ENCODE assay signal across 2 cellular contexts in genomic region chr1:221937155-221937953, GRCh38.
TF ChIP-seq lines count a peak whose summit lies in the region.

No MANE protein-coding gene starts in this region.

TF ChIP-seq in liver, 16 proteins besides CTCF, POLR2A, EP300 and RAD21:
- TF ChIP-seq FOXA1 (IDR thresholded peaks at IDR 0.05) (peak; percentile 17), HNF4A (conservative IDR thresholded peaks at IDR 0.05) (peak in 1 of 2 donors; percentile 52), RXRA (IDR thresholded peaks at IDR 0.05) (peak in 1 of 2 donors; percentile 73), MAX (IDR thresholded peaks at IDR 0.05) (peak; percentile 44), FOXA2 (IDR thresholded peaks at IDR 0.05) (peak; percentile 18), JUND (IDR thresholded peaks at IDR 0.05) (peak in 1 of 2 donors; percentile 36), HNF4G (IDR thresholded peaks at IDR 0.05) (no peak)
- TF ChIP-seq, protein P1, sequence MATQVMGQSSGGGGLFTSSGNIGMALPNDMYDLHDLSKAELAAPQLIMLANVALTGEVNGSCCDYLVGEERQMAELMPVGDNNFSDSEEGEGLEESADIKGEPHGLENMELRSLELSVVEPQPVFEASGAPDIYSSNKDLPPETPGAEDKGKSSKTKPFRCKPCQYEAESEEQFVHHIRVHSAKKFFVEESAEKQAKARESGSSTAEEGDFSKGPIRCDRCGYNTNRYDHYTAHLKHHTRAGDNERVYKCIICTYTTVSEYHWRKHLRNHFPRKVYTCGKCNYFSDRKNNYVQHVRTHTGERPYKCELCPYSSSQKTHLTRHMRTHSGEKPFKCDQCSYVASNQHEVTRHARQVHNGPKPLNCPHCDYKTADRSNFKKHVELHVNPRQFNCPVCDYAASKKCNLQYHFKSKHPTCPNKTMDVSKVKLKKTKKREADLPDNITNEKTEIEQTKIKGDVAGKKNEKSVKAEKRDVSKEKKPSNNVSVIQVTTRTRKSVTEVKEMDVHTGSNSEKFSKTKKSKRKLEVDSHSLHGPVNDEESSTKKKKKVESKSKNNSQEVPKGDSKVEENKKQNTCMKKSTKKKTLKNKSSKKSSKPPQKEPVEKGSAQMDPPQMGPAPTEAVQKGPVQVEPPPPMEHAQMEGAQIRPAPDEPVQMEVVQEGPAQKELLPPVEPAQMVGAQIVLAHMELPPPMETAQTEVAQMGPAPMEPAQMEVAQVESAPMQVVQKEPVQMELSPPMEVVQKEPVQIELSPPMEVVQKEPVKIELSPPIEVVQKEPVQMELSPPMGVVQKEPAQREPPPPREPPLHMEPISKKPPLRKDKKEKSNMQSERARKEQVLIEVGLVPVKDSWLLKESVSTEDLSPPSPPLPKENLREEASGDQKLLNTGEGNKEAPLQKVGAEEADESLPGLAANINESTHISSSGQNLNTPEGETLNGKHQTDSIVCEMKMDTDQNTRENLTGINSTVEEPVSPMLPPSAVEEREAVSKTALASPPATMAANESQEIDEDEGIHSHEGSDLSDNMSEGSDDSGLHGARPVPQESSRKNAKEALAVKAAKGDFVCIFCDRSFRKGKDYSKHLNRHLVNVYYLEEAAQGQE (IDR thresholded peaks at IDR 0.05): peak; percentile 50
- TF ChIP-seq, protein P2, sequence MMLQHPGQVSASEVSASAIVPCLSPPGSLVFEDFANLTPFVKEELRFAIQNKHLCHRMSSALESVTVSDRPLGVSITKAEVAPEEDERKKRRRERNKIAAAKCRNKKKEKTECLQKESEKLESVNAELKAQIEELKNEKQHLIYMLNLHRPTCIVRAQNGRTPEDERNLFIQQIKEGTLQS (IDR thresholded peaks at IDR 0.05): no peak

TF ChIP-seq in HepG2, 621 proteins besides CTCF, POLR2A, EP300 and RAD21:
- TF ChIP-seq TMF1 (CRISPR knock-in tag; IDR thresholded peaks at IDR 0.05; ENCODE audit: low read depth): no peak
- no peak for TF ChIP-seq SMARCC2 (IDR thresholded peaks at IDR 0.05)
- TF ChIP-seq ATRX (CRISPR knock-in tag; IDR thresholded peaks at IDR 0.05; ENCODE audit: borderline replicate concordance): no peak
- no peak for TF ChIP-seq SIX4 (CRISPR knock-in tag; IDR thresholded peaks at IDR 0.05)
- TF ChIP-seq ZNF605 (CRISPR knock-in tag; IDR thresholded peaks at IDR 0.05): no peak
- no peak for TF ChIP-seq BORCS8-MEF2B (CRISPR knock-in tag; IDR thresholded peaks at IDR 0.05)
- TF ChIP-seq ZNF747 (CRISPR knock-in tag; IDR thresholded peaks at IDR 0.05; ENCODE audit: borderline replicate concordance): no peak
- no peak for TF ChIP-seq HMGXB3 (CRISPR knock-in tag; IDR thresholded peaks at IDR 0.05; ENCODE audit: borderline replicate concordance)
- TF ChIP-seq ZXDC (CRISPR knock-in tag; IDR thresholded peaks at IDR 0.05): no peak
- TF ChIP-seq KLF15 (CRISPR knock-in tag; IDR thresholded peaks at IDR 0.05; ENCODE audit: borderline replicate concordance): no peak
- TF ChIP-seq NR1H2 (CRISPR knock-in tag; IDR thresholded peaks at IDR 0.05; ENCODE audit: borderline replicate concordance, low read depth): no peak
- TF ChIP-seq ZNF784 (CRISPR knock-in tag; IDR thresholded peaks at IDR 0.05; ENCODE audit: borderline replicate concordance): no peak
